16 cellular contexts compared by ENCODE assay signal in the genomic region with DNA sequence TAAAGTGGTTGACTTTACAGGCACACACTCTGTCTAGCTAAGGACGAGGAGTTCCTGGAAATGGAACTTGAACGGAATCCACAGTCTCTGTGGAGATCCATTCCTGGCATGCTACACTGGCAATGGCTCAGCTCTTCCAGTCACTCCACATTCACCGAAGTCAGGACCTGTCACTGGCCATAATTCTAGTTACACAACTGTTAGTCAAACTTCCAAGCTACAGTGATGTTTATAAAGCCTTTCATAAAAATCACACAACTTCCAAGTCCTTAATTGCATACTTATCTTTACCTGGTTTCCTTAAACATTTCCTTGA. TPM values are rescaled to one million over a fixed set of nuclear protein-coding genes. Genes with fewer than 3 reads are reported as not detected.
DNase-seq lines count a peak whose midpoint lies in the region; ATAC-seq, FAIRE-seq and TF ChIP-seq lines count a peak whose summit lies in the region.
"Had no signal": no experiment of that assay in that cellular context is flagged by ENCODE, and none has a peak within 500 bp of the region (broad histone marks: within the 10 kb centered on the region; RNA-seq: fewer than 3 reads in every experiment).

No MANE protein-coding gene starts in this region.

- H3K9me3 ChIP-seq in liver (ENCODE audit: control insufficient read depth in 4 of 4, low read length in 3 of 4) = no peaks in the 10 kb centered on the region
- H3K9me3 ChIP-seq in HepG2 (ENCODE audit: low read length) = no peaks in the 10 kb centered on the region
- H3K9me3 ChIP-seq in heart left ventricle = no peaks in the 10 kb centered on the region
- H3K9me3 ChIP-seq in psoas muscle = no peaks in the 10 kb centered on the region
- H3K9me3 ChIP-seq: Caco-2 had no signal

- H3K4me1 Mint-ChIP-seq in stimulated activated memory B cell treated with anti-CD40 and anti-IgM and Interleukin-4, amounts not matched to agents 10 μg/mL and 1 μg/mL and 100 μg/mL, for 72 hours = no peaks in the 10 kb centered on the region
- H3K4me1 Mint-ChIP-seq: central memory CD8-positive, alpha-beta T cell; IgD-negative memory B cell had no signal

- peak overlapping the region in 1 of 2 donors; percentile 74 for H3K9ac ChIP-seq in liver (ENCODE audit: low read depth in 1 of 2, low read length in 2 of 2)
- H3K9ac ChIP-seq in HepG2 (ENCODE audit: insufficient read depth, low read depth, low read length) = no peak overlapping the region

- H3K27ac ChIP-seq in liver (ENCODE audit: low read depth in 1 of 2, low read length in 2 of 2) = peak overlapping the region; percentile 85 to 91
- H3K27ac ChIP-seq in HepG2 (ENCODE audit: extremely low read length, insufficient read depth, low read length) = no peak overlapping the region
- H3K27ac ChIP-seq in heart left ventricle = peak overlapping the region in 10 of 12 donors; percentile 19 to 78 (median 66)
- H3K27ac ChIP-seq in psoas muscle = peak overlapping the region; percentile 75

- no peak for DNase-seq in HepG2 (ENCODE audit: low spot score)
- peak in 2 of 5 donors; percentile 36 to 45 for DNase-seq in heart left ventricle
- peak; percentile 50 to 71 for DNase-seq in psoas muscle
- DNase-seq in stimulated activated CD4-positive, alpha-beta T cell treated with anti-CD3 and anti-CD28 coated beads, Interleukin-4, amount 100 ng/mL, for 24 hours = no peak
- no peak for DNase-seq in posterior cingulate gyrus
- DNase-seq: activated gamma-delta T cell treated with Interleukin-2 at 50 U/mL for 16 hours, Caco-2, NCI-H524 treated with DMSO at 0.1 percent for 48 hours, retina, RPMI8226 had no signal

- no peak for FAIRE-seq in HepG2 (lab: Jason Lieb, UNC)
- FAIRE-seq: A204.1 had no signal

- peak in 1 of 2 donors; percentile 35 for TF ChIP-seq RAD21 in liver (IDR thresholded peaks at IDR 0.05)
- TF ChIP-seq RAD21 in HepG2 (CRISPR knock-in tag; IDR thresholded peaks at IDR 0.05) = no peak

- H3K27ac Mint-ChIP-seq in stimulated activated memory B cell treated with anti-CD40 and anti-IgM and Interleukin-4, amounts not matched to agents 10 μg/mL and 1 μg/mL and 100 μg/mL, for 72 hours = no peak overlapping the region
- H3K27ac Mint-ChIP-seq: IgD-negative memory B cell had no signal

- H3K27me3 ChIP-seq in liver (ENCODE audit: control insufficient read depth in 4 of 4, insufficient read depth in 4 of 4, low read length in 3 of 4) (no peaks in the 10 kb centered on the region), HepG2 (ENCODE audit: control insufficient read depth in 1 of 2, insufficient read depth in 2 of 2, low read length in 2 of 2) (no peaks in the 10 kb centered on the region), heart left ventricle (no peaks in the 10 kb centered on the region), psoas muscle (ENCODE audit: insufficient read depth in 3 of 3, low read length in 2 of 3) (no peaks in the 10 kb centered on the region)

- TF ChIP-seq POLR2A in HepG2 (IDR thresholded peaks at IDR 0.05; ENCODE audit: insufficient read depth in 1 of 2, low read depth in 2 of 2, low read length in 2 of 2) (no peak), heart left ventricle (IDR thresholded peaks at IDR 0.05) (no peak)

- 29% methylated on average over 3 of the region's 3 CpGs for WGBS in liver
- 88% methylated on average over 3 of the region's 3 CpGs for WGBS in HepG2 (ENCODE audit: low lambda C conversion rate)
- WGBS in heart left ventricle, 4 donors = 30 to 36% (median 33%) methylated on average over 3 of the region's 3 CpGs
- 5 to 19% (median 13%) methylated on average over 3 of the region's 3 CpGs for WGBS in psoas muscle, 3 donors

- TF ChIP-seq CTCF in liver (IDR thresholded peaks at IDR 0.05; ENCODE audit: low read depth, low read length, missing input control) (no peak), HepG2 (CRISPR knock-in tag; IDR thresholded peaks at IDR 0.05) (no peak), heart left ventricle (IDR thresholded peaks at IDR 0.05) (no peak), psoas muscle (IDR thresholded peaks at IDR 0.05) (no peak)

- H3K4me1 ChIP-seq in liver (ENCODE audit: control insufficient read depth in 4 of 4, insufficient read depth in 4 of 4, low read length in 3 of 4) (peaks cover 0 to 19% (median 10%) of the 10 kb centered on the region in 4 donors), HepG2 (ENCODE audit: insufficient read depth, low read length) (peaks cover 13% of the 10 kb centered on the region; the same call in 1 of the 2 replicates), heart left ventricle (peaks cover 0 to 26% (median 12%) of the 10 kb centered on the region in 12 donors), psoas muscle (no peaks in the 10 kb centered on the region)
- H3K4me1 ChIP-seq: Caco-2 had no signal

- BruUV-seq in HepG2 (replicated peaks; lab: Mats Ljungman, UMichigan) = no TSS peak

- H3K4me3 Mint-ChIP-seq in stimulated activated memory B cell treated with anti-CD40 and anti-IgM and Interleukin-4, amounts not matched to agents 10 μg/mL and 1 μg/mL and 100 μg/mL, for 72 hours = no peak overlapping the region
- H3K4me3 Mint-ChIP-seq: central memory CD8-positive, alpha-beta T cell; IgD-negative memory B cell had no signal

- no peaks in the 10 kb centered on the region for H3K27me3 Mint-ChIP-seq in stimulated activated memory B cell treated with anti-CD40 and anti-IgM and Interleukin-4, amounts not matched to agents 10 μg/mL and 1 μg/mL and 100 μg/mL, for 72 hours

- no peak overlapping the region for H2AFZ ChIP-seq in HepG2 (ENCODE audit: low read length)

- TF ChIP-seq EP300 in HepG2 (IDR thresholded peaks at IDR 0.05; ENCODE audit: low read depth in 2 of 2, low read length in 2 of 2) (no peak), HepG2 (CRISPR knock-in tag; IDR thresholded peaks at IDR 0.05; ENCODE audit: borderline replicate concordance) (no peak)

- ATAC-seq in HepG2 (no peak), heart left ventricle (peak; percentile 80 to 90 (median 84)), psoas muscle (peak; percentile 90 to 97 (median 92)), HG03097 (IDR thresholded peaks at IDR 0.05; ENCODE audit: low FRiP score, unreplicated experiment) (no peak)
- no peak for ATAC-seq in stimulated activated memory B cell treated with anti-CD40 and anti-IgM and Interleukin-4, amounts not matched to agents 10 μg/mL and 1 μg/mL and 100 μg/mL, for 72 hours

- peaks cover 13% of the 10 kb centered on the region for H4K20me1 ChIP-seq in HepG2 (ENCODE audit: insufficient read depth, low read length)

- in situ Hi-C loops in HepG2 (cut with HindIII; ENCODE audit: extremely low pct_ligation_motif_present, low pct_unique_long_range_greater_than_20kb) = no loop called here

- POLR2A ChIA-PET in HepG2 (lab: Yijun Ruan, JAX) = interaction anchor here (0.5 kb wide), 1 partner anchor 114 kb away, joined by 4 read pairs; no protein-coding TSS in a partner anchor

- H3K36me3 ChIP-seq in liver (ENCODE audit: control insufficient read depth in 4 of 4, insufficient read depth in 3 of 4, low read depth in 1 of 4, low read length in 3 of 4) (no peaks in the 10 kb centered on the region), HepG2 (replicated peaks in 1 of 2; ENCODE audit: control insufficient read depth in 1 of 2, insufficient read depth in 2 of 2, low read length in 2 of 2) (no peaks in the 10 kb centered on the region), heart left ventricle (no peaks in the 10 kb centered on the region), psoas muscle (ENCODE audit: insufficient read depth in 1 of 2, low read depth in 1 of 2) (no peaks in the 10 kb centered on the region)

- H3K9me3 Mint-ChIP-seq in stimulated activated memory B cell treated with anti-CD40 and anti-IgM and Interleukin-4, amounts not matched to agents 10 μg/mL and 1 μg/mL and 100 μg/mL, for 72 hours = peaks cover 2% of the 10 kb centered on the region
- H3K9me3 Mint-ChIP-seq: central memory CD8-positive, alpha-beta T cell; IgD-negative memory B cell had no signal

- H3K79me2 ChIP-seq in HepG2 (ENCODE audit: insufficient read depth, low read length) = peaks cover 69% of the 10 kb centered on the region

- CTCF ChIA-PET in HepG2 (lab: Yijun Ruan, JAX; ENCODE audit: low intra/inter-chr PET ratio, low total read pairs) = no interaction called here

- H3K4me3 ChIP-seq in liver (ENCODE audit: low read depth in 1 of 3, low read length in 3 of 3) (peak overlapping the region in 2 of 3 donors; percentile 4 to 19), HepG2 (replicated peaks in 1 of 3; ENCODE audit: insufficient read depth in 1 of 3, low read depth in 2 of 3, low read length in 3 of 3) (no peak overlapping the region), heart left ventricle (peak overlapping the region in 3 of 12 donors; percentile 2 to 15 (median 2)), psoas muscle (peak overlapping the region; percentile 31)

- no peak overlapping the region for H3K4me2 ChIP-seq in HepG2 (ENCODE audit: low read depth, low read length)

- H3K36me3 Mint-ChIP-seq in stimulated activated memory B cell treated with anti-CD40 and anti-IgM and Interleukin-4, amounts not matched to agents 10 μg/mL and 1 μg/mL and 100 μg/mL, for 72 hours = no peaks in the 10 kb centered on the region

- intact Hi-C loops in HepG2 (cut with micrococcal nuclease; ENCODE audit: unreplicated experiment) = no loop called here
- intact Hi-C loops in heart left ventricle (cut with DNase I) = no loop called here
- intact Hi-C loops in psoas muscle (cut with DNase I) = no loop called here
- intact Hi-C loops in posterior cingulate gyrus (cut with DNase I) = no loop called here

RNA-seq across cellular contexts. Expression of gene CDC14B, which starts 15.7 kb away (rescaled TPM):
- total RNA-seq in liver (10 to 100 TPM in 1 of 2 donors, 1 to 10 TPM in 1; 8.8 to 33.3 TPM), HepG2 (2016; rRNA removed; fragmentation: Illumina TruSeq; extraction: Trizol) (33.3 and 37.7 TPM in 2 replicates), heart left ventricle (10 to 100 TPM; 18.8 to 37.0 (median 26.9) TPM), psoas muscle (10 to 100 TPM in 1 of 4 donors, 1 to 10 TPM in 3; 2.1 to 10.7 (median 6.1) TPM)
- polyA plus RNA-seq in liver (10 to 100 TPM; 11.3 TPM), HepG2 (2011; rRNA removed) (18.2 and 25.8 TPM in 2 replicates), heart left ventricle (10 to 100 TPM in 1 of 2 donors, 1 to 10 TPM in 1; 5.1 to 11.7 TPM), psoas muscle (1 to 10 TPM in 2 of 3 donors, under 1 TPM in 1; 0.87 to 2.6 (median 2.5) TPM)
- 115 and 135 TPM in 2 replicates for total RNA-seq in HepG2 (2016; cell fraction: cytosol; rRNA removed; fragmentation: Illumina TruSeq; extraction: Trizol; ENCODE audit: low read depth)
- total RNA-seq in HepG2 (2016; cell fraction: insoluble cytoplasmic fraction; rRNA removed; fragmentation: Illumina TruSeq; extraction: Trizol) = 32.0 TPM in 2 replicates
- 92.9 and 108 TPM in 2 replicates for total RNA-seq in HepG2 (2016; cell fraction: membrane; rRNA removed; fragmentation: Illumina TruSeq; extraction: Trizol)
- 28.9 and 39.6 TPM in 2 replicates for total RNA-seq in HepG2 (2016; cell fraction: nucleus; rRNA removed; fragmentation: Illumina TruSeq; extraction: Trizol)
- polyA plus RNA-seq in HepG2 (2011; cell fraction: cytosol; rRNA removed) = 17.4 and 18.7 TPM in 2 replicates
- 25.0 and 28.4 TPM in 2 replicates for polyA plus RNA-seq in HepG2 (2011; cell fraction: nucleus; rRNA removed)
- polyA plus RNA-seq in HepG2 (2012) = 29.7 and 39.7 TPM in 2 replicates
- 4.4 and 5.1 TPM in 2 replicates for polyA plus RNA-seq in HepG2 (2016; cell fraction: cytosol; fragmentation: Illumina TruSeq; extraction: Trizol; ENCODE audit: low read depth)
- polyA plus RNA-seq in HepG2 (2016; cell fraction: insoluble cytoplasmic fraction; fragmentation: Illumina TruSeq; extraction: Trizol; ENCODE audit: low read depth) = 24.1 and 26.7 TPM in 2 replicates
- 12.9 and 13.7 TPM in 2 replicates for polyA plus RNA-seq in HepG2 (2016; cell fraction: membrane; fragmentation: Illumina TruSeq; extraction: Trizol; ENCODE audit: low read depth)
- polyA plus RNA-seq in HepG2 (2016; cell fraction: nucleus; fragmentation: Illumina TruSeq; extraction: Trizol; ENCODE audit: insufficient read depth, low read depth) = 32.8 and 35.5 TPM in 2 replicates
- polyA minus RNA-seq in HepG2 (2011; rRNA and poly(A)+ RNA removed; ENCODE audit: low replicate concordance) = 15.3 and 46.1 TPM in 2 replicates
- 36.8 and 41.4 TPM in 2 replicates for polyA minus RNA-seq in HepG2 (2011; cell fraction: cytosol; rRNA and poly(A)+ RNA removed)
- 47.4 and 54.7 TPM in 2 replicates for polyA minus RNA-seq in HepG2 (2011; cell fraction: nucleus; rRNA and poly(A)+ RNA removed)

RNA-seq across cellular contexts. Expression of gene PRXL2C, which starts 51.2 kb away (rescaled TPM):
- total RNA-seq in liver (1 to 10 TPM; 2.8 to 5.4 TPM), HepG2 (2016; rRNA removed; fragmentation: Illumina TruSeq; extraction: Trizol) (11.7 and 13.2 TPM in 2 replicates), heart left ventricle (10 to 100 TPM; 18.7 to 41.1 (median 24.6) TPM), psoas muscle (10 to 100 TPM; 13.8 to 31.3 (median 23.5) TPM)
- polyA plus RNA-seq in liver (1 to 10 TPM; 2.2 to 6.7 TPM), HepG2 (2011; rRNA removed) (8.6 and 11.0 TPM in 2 replicates), heart left ventricle (10 to 100 TPM; 10.6 to 14.7 TPM), psoas muscle (10 to 100 TPM in 2 of 3 donors, 1 to 10 TPM in 1; 6.2 to 16.9 (median 14.7) TPM)
- 15.9 and 16.8 TPM in 2 replicates for total RNA-seq in HepG2 (2016; cell fraction: cytosol; rRNA removed; fragmentation: Illumina TruSeq; extraction: Trizol; ENCODE audit: low read depth)
- 10.6 and 12.1 TPM in 2 replicates for total RNA-seq in HepG2 (2016; cell fraction: insoluble cytoplasmic fraction; rRNA removed; fragmentation: Illumina TruSeq; extraction: Trizol)
- 24.0 and 25.3 TPM in 2 replicates for total RNA-seq in HepG2 (2016; cell fraction: membrane; rRNA removed; fragmentation: Illumina TruSeq; extraction: Trizol)
- 6.0 and 7.6 TPM in 2 replicates for total RNA-seq in HepG2 (2016; cell fraction: nucleus; rRNA removed; fragmentation: Illumina TruSeq; extraction: Trizol)
- polyA plus RNA-seq in HepG2 (2011; cell fraction: cytosol; rRNA removed) = 5.9 and 7.2 TPM in 2 replicates
- 2.4 TPM in 2 replicates for polyA plus RNA-seq in HepG2 (2011; cell fraction: nucleus; rRNA removed)
- polyA plus RNA-seq in HepG2 (2012) = 8.8 TPM in 2 replicates
- polyA plus RNA-seq in HepG2 (2016; cell fraction: cytosol; fragmentation: Illumina TruSeq; extraction: Trizol; ENCODE audit: low read depth) = 20.7 and 22.7 TPM in 2 replicates
- 11.9 and 12.8 TPM in 2 replicates for polyA plus RNA-seq in HepG2 (2016; cell fraction: insoluble cytoplasmic fraction; fragmentation: Illumina TruSeq; extraction: Trizol; ENCODE audit: low read depth)
- polyA plus RNA-seq in HepG2 (2016; cell fraction: membrane; fragmentation: Illumina TruSeq; extraction: Trizol; ENCODE audit: low read depth) = 23.2 and 23.8 TPM in 2 replicates
- 9.7 and 12.0 TPM in 2 replicates for polyA plus RNA-seq in HepG2 (2016; cell fraction: nucleus; fragmentation: Illumina TruSeq; extraction: Trizol; ENCODE audit: insufficient read depth, low read depth)
- polyA minus RNA-seq in HepG2 (2011; rRNA and poly(A)+ RNA removed; ENCODE audit: low replicate concordance) = 4.7 and 8.0 TPM in 2 replicates
- polyA minus RNA-seq in HepG2 (2011; cell fraction: cytosol; rRNA and poly(A)+ RNA removed) = 6.9 and 8.5 TPM in 2 replicates
- 3.1 and 3.7 TPM in 2 replicates for polyA minus RNA-seq in HepG2 (2011; cell fraction: nucleus; rRNA and poly(A)+ RNA removed)

Comparison
In these comparisons a context has a peak if more than half of its experiments do, and no peak if none do; other contexts are left out.
1. H3K4me3 ChIP-seq: peak in liver (2 of 3) and psoas muscle (single experiment); none in HepG2 (0 of 3).
2. ATAC-seq: peak in heart left ventricle (4 of 4) and psoas muscle (4 of 4); none in HepG2 (single experiment), HG03097 (single experiment) and stimulated activated memory B cell treated with anti-CD40 and anti-IgM and Interleukin-4, amounts not matched to agents 10 μg/mL and 1 μg/mL and 100 μg/mL, for 72 hours (single experiment).
3. DNase-seq: peak in psoas muscle (2 of 2); none in HepG2 (single experiment), stimulated activated CD4-positive, alpha-beta T cell treated with anti-CD3 and anti-CD28 coated beads, Interleukin-4, amount 100 ng/mL, for 24 hours (single experiment) and posterior cingulate gyrus (0 of 10).